ENCODE assay signal across 8 cellular contexts in the genomic region with DNA sequence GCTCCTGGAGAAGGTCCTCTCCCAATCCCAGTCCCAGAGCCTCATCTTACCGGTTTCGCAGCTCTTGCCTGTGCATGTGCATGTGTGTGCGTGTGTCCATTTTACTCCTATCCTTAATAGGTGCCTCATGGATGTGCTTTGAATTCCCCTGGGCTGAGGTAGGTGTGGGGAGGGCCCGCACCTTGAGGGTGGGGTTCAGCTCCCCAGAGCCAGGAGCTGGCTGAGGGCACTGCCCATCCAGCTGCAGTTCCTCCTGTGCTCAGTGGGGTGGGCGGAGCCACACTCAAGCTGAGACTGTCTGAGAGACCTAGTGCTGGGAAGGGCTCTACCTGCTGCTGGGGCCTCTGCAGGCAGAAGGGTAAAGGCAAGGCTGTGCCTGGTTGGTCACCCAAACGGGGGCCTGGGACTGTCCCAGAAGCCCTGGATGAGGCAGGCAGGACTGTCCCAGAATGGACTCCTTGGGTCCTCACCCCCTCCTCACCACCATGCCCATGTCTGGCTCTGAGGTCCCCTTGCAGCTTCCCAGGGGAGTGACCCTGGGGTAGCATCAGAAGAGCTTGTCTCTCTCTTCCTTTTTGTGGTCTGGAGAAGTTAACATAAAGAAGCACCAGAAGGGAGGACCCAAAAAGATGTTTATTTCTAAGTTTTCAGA. TPM values are rescaled to one million over a fixed set of nuclear protein-coding genes. Genes with fewer than 3 reads are reported as not detected.
DNase-seq lines count a peak whose midpoint lies in the region; ATAC-seq and TF ChIP-seq lines count a peak whose summit lies in the region.

No MANE protein-coding gene starts in this region.

- no peaks in the 10 kb centered on the region for H3K4me1 Mint-ChIP-seq in activated naive CD4-positive, alpha-beta T cell treated with anti-CD3 and anti-CD28 coated beads, Interleukin-2, amount 10 ng/mL, durations not matched to agents 7 days and 5 days

- TF ChIP-seq CTCF in NB4 (IDR thresholded peaks at IDR 0.05; ENCODE audit: low read depth, low read length) = no peak
- no peak for TF ChIP-seq CTCF in suprapubic skin (IDR thresholded peaks at IDR 0.05)

- 73% methylated on average over 6 of the region's 6 CpGs for WGBS in right cardiac atrium
- WGBS in suprapubic skin = 92% methylated on average over 3 of the region's 6 CpGs

- CTCF ChIA-PET in activated naive CD4-positive, alpha-beta T cell treated with anti-CD3 and anti-CD28 coated beads, Interleukin-2, amount 10 ng/mL, durations not matched to agents 7 days and 5 days (lab: Charles Lee) = interaction anchor here (0.7 to 5.3 kb wide), 3 partner anchors 15 to 264 kb away, joined by 3 to 33 read pairs (median 4); no protein-coding TSS in a partner anchor

- DNase-seq in activated naive CD4-positive, alpha-beta T cell treated with anti-CD3 and anti-CD28 coated beads, Interleukin-2, amount 10 ng/mL, durations not matched to agents 7 days and 5 days = no peak
- no peak for DNase-seq in activated naive CD4-positive, alpha-beta T cell treated with Interleukin-2 at 50 U/mL for 16 hours
- DNase-seq in NB4 (ENCODE audit: low read depth) (peak; percentile 42), right cardiac atrium (no peak), epidermal melanocyte (ENCODE audit: insufficient read length, low spot score) (no peak), NCI-H187 treated with DMSO at 0.1 percent for 48 hours (lab: John Stamatoyannopoulos, UW) (no peak), suprapubic skin (ENCODE audit: low spot score in 2 of 2) (no peak)

- H3K27me3 Mint-ChIP-seq in activated naive CD4-positive, alpha-beta T cell treated with anti-CD3 and anti-CD28 coated beads, Interleukin-2, amount 10 ng/mL, durations not matched to agents 7 days and 5 days = peaks cover 36% of the 10 kb centered on the region

- H3K27me3 ChIP-seq in right cardiac atrium (ENCODE audit: control insufficient read depth, insufficient read depth) = no peaks in the 10 kb centered on the region
- peaks cover 44% of the 10 kb centered on the region for H3K27me3 ChIP-seq in suprapubic skin

- H3K4me3 Mint-ChIP-seq in activated naive CD4-positive, alpha-beta T cell treated with anti-CD3 and anti-CD28 coated beads, Interleukin-2, amount 10 ng/mL, durations not matched to agents 7 days and 5 days = no peak overlapping the region

- H3K9me3 ChIP-seq in right cardiac atrium (ENCODE audit: control insufficient read depth, low read length) = no peaks in the 10 kb centered on the region
- H3K9me3 ChIP-seq in suprapubic skin = no peaks in the 10 kb centered on the region

- ATAC-seq in HG02571 (IDR thresholded peaks at IDR 0.05; ENCODE audit: unreplicated experiment) (peak; percentile 55), right cardiac atrium (peak; percentile 30 to 31)

- peaks cover 1% of the 10 kb centered on the region for H3K36me3 Mint-ChIP-seq in activated naive CD4-positive, alpha-beta T cell treated with anti-CD3 and anti-CD28 coated beads, Interleukin-2, amount 10 ng/mL, durations not matched to agents 7 days and 5 days

- H3K9me3 Mint-ChIP-seq in activated naive CD4-positive, alpha-beta T cell treated with anti-CD3 and anti-CD28 coated beads, Interleukin-2, amount 10 ng/mL, durations not matched to agents 7 days and 5 days = no peaks in the 10 kb centered on the region

- no peak for TF ChIP-seq POLR2A in NB4 (IDR thresholded peaks at IDR 0.05; ENCODE audit: extremely low read depth, insufficient read length)
- TF ChIP-seq POLR2A in suprapubic skin (IDR thresholded peaks at IDR 0.05) = no peak

- no peaks in the 10 kb centered on the region for H3K36me3 ChIP-seq in suprapubic skin

- TF ChIP-seq EP300 in suprapubic skin (IDR thresholded peaks at IDR 0.05) = no peak

- H3K27ac Mint-ChIP-seq in activated naive CD4-positive, alpha-beta T cell treated with anti-CD3 and anti-CD28 coated beads, Interleukin-2, amount 10 ng/mL, durations not matched to agents 7 days and 5 days = peak overlapping the region; percentile 2

- H3K4me1 ChIP-seq in right cardiac atrium (ENCODE audit: control insufficient read depth, insufficient read depth, low read length) (no peaks in the 10 kb centered on the region), suprapubic skin (peaks cover 19% of the 10 kb centered on the region)

- H3K27ac ChIP-seq in right cardiac atrium (ENCODE audit: low read length) = no peak overlapping the region
- H3K27ac ChIP-seq in suprapubic skin = no peak overlapping the region

- intact Hi-C loops in right cardiac atrium (cut with DNase I) = no loop called here

- H3K4me3 ChIP-seq in NB4 (ENCODE audit: low read depth, low read length) (no peak overlapping the region), right cardiac atrium (ENCODE audit: low read length) (no peak overlapping the region), suprapubic skin (no peak overlapping the region)

RNA-seq across cellular contexts. Expression of a gene that starts 8.9 kb away (rescaled TPM):
- under 1 TPM; 0.26 to 0.79 (median 0.60) TPM for total RNA-seq in right cardiac atrium
- 0.25 TPM for polyA plus RNA-seq in right cardiac atrium
- total RNA-seq in suprapubic skin = 1 to 10 TPM; 1.9 to 3.1 (median 2.4) TPM

RNA-seq across cellular contexts. Expression of a gene that starts 24.9 kb away (rescaled TPM):
- total RNA-seq in right cardiac atrium (10 to 100 TPM; 21.8 to 26.4 (median 25.3) TPM), suprapubic skin (10 to 100 TPM; 23.3 to 38.2 (median 34.2) TPM)
- polyA plus RNA-seq in right cardiac atrium = 29.8 TPM
